In genomic region chr1:8061210-8061609, GRCh38 we compare ENCODE assay signal across 10 cellular contexts. TPM values are rescaled to one million over a fixed set of nuclear protein-coding genes. Genes with fewer than 3 reads are reported as not detected.
DNase-seq lines count a peak whose midpoint lies in the region; ATAC-seq and TF ChIP-seq lines count a peak whose summit lies in the region.
"Had no signal": no experiment of that assay in that cellular context is flagged by ENCODE, and none has a peak within 500 bp of the region (broad histone marks: within the 10 kb centered on the region; RNA-seq: fewer than 3 reads in every experiment).

No MANE protein-coding gene starts in this region.

- H3K36me3 ChIP-seq in esophagus (ENCODE audit: control insufficient read depth in 2 of 2, insufficient read depth in 2 of 2, low read length in 1 of 2), result no peaks in the 10 kb centered on the region

- DNase-seq in AG20443 (ENCODE audit: low spot score), result peak; percentile 93
- DNase-seq in NCI-H69 (lab: John Stamatoyannopoulos, UW), result peak; percentile 9
- DNase-seq in nephron progenitor cell, result no peak
- no peak for DNase-seq in activated T-cell treated with anti-CD3 and anti-CD28 coated beads for 4 hours
- DNase-seq in NCI-H774 (lab: John Stamatoyannopoulos, UW), result no peak
- no peak for DNase-seq in NOMO-1 treated with DMSO at 0.1 percent for 48 hours (lab: John Stamatoyannopoulos, UW; ENCODE audit: unreplicated experiment)
- DNase-seq: activated CD4-positive, alpha-beta T cell treated with anti-CD3 and anti-CD28 coated beads, Interleukin-2, amount 10 ng/mL, durations not matched to agents 7 days and 5 days; NCI-H2081 treated with DMSO at 0.1 percent for 48 hours had no signal

- no peak overlapping the region for H3K4me3 Mint-ChIP-seq in nephron progenitor cell
- H3K4me3 Mint-ChIP-seq: activated CD4-positive, alpha-beta T cell treated with anti-CD3 and anti-CD28 coated beads, Interleukin-2, amount 10 ng/mL, durations not matched to agents 7 days and 5 days had no signal

- H3K36me3 Mint-ChIP-seq in nephron progenitor cell (ENCODE audit: low read depth), result peaks cover 3% of the 10 kb centered on the region

- ATAC-seq in HG02981 (IDR thresholded peaks at IDR 0.05; ENCODE audit: unreplicated experiment), result no peak

- H3K9me3 Mint-ChIP-seq in nephron progenitor cell, result peaks cover 8% of the 10 kb centered on the region
- H3K9me3 Mint-ChIP-seq: activated CD4-positive, alpha-beta T cell treated with anti-CD3 and anti-CD28 coated beads, Interleukin-2, amount 10 ng/mL, durations not matched to agents 7 days and 5 days had no signal

- peak overlapping the region; percentile 38 to 67 for H3K27ac ChIP-seq in esophagus (ENCODE audit: low read depth in 2 of 2, low read length in 1 of 2)

- peaks cover 13% of the 10 kb centered on the region for H3K4me1 Mint-ChIP-seq in nephron progenitor cell
- H3K4me1 Mint-ChIP-seq: activated CD4-positive, alpha-beta T cell treated with anti-CD3 and anti-CD28 coated beads, Interleukin-2, amount 10 ng/mL, durations not matched to agents 7 days and 5 days had no signal

- H3K27ac Mint-ChIP-seq in nephron progenitor cell, result peak overlapping the region; percentile 22
- H3K27ac Mint-ChIP-seq: activated CD4-positive, alpha-beta T cell treated with anti-CD3 and anti-CD28 coated beads, Interleukin-2, amount 10 ng/mL, durations not matched to agents 7 days and 5 days had no signal

- no peak overlapping the region for H3K4me3 ChIP-seq in esophagus (ENCODE audit: low read depth in 1 of 2, low read length in 2 of 2)

- TF ChIP-seq CTCF in nephron progenitor cell (IDR thresholded peaks at IDR 0.05), result no peak

- peaks cover 9% of the 10 kb centered on the region for H3K27me3 Mint-ChIP-seq in nephron progenitor cell (ENCODE audit: low read depth, poor library complexity)

- peaks cover 0 to 5% of the 10 kb centered on the region in 2 donors for H3K4me1 ChIP-seq in esophagus (ENCODE audit: control insufficient read depth in 2 of 2, insufficient read depth in 2 of 2, low read length in 1 of 2)

- no peaks in the 10 kb centered on the region for H3K27me3 ChIP-seq in esophagus (ENCODE audit: control insufficient read depth in 1 of 2, insufficient read depth in 2 of 2, low read length in 2 of 2)

- no peaks in the 10 kb centered on the region for H3K9me3 ChIP-seq in esophagus (ENCODE audit: control insufficient read depth in 2 of 2, insufficient read depth in 1 of 2, low read depth in 1 of 2, low read length in 1 of 2)

RNA-seq across cellular contexts. Expression of gene ERRFI1, which starts 35.1 kb away (rescaled TPM):
- polyA plus RNA-seq in esophagus, result 10 to 100 TPM; 18.2 to 21.3 TPM

Comparison
In these comparisons a context has a peak if more than half of its experiments do, and no peak if none do; other contexts are left out.
1. DNase-seq: peak in AG20443 (single experiment) and NCI-H69 (single experiment); none in nephron progenitor cell (single experiment), activated T-cell treated with anti-CD3 and anti-CD28 coated beads for 4 hours (single experiment), NCI-H774 (single experiment) and NOMO-1 treated with DMSO at 0.1 percent for 48 hours (single experiment).